Comparison of ENCODE assay signal across 1 cellular context in genomic region chr10:22333167-22333566, GRCh38.
TF ChIP-seq lines count a peak whose summit lies in the region.

No MANE protein-coding gene starts in this region.

TF ChIP-seq in K562, 482 proteins besides CTCF, POLR2A, EP300 and RAD21:
- TF ChIP-seq POLR2G (IDR thresholded peaks at IDR 0.05; ENCODE audit: low read depth, low read length) (no peak), NFXL1 (CRISPR knock-in tag; IDR thresholded peaks at IDR 0.05) (no peak), ILK (tag; IDR thresholded peaks at IDR 0.05; ENCODE audit: borderline replicate concordance, low read depth) (no peak), MTA1 (IDR thresholded peaks at IDR 0.05; ENCODE audit: borderline replicate concordance) (no peak), NFE2L1 (tag; IDR thresholded peaks at IDR 0.05; ENCODE audit: borderline replicate concordance, low read depth) (no peak), ARHGAP35 (IDR thresholded peaks at IDR 0.05; ENCODE audit: partially characterized antibody) (no peak), STAT6 (CRISPR knock-in tag; IDR thresholded peaks at IDR 0.05) (no peak), ZNF764 (CRISPR knock-in tag; IDR thresholded peaks at IDR 0.05; ENCODE audit: low read depth) (no peak), ZFP1 (CRISPR knock-in tag; IDR thresholded peaks at IDR 0.05) (no peak), RREB1 (CRISPR knock-in tag; IDR thresholded peaks at IDR 0.05) (no peak), HCFC1 (IDR thresholded peaks at IDR 0.05; ENCODE audit: low read depth, low read length) (no peak), RFX5 (IDR thresholded peaks at IDR 0.05; ENCODE audit: low read depth, low read length) (no peak)
- TF ChIP-seq, protein P1, sequence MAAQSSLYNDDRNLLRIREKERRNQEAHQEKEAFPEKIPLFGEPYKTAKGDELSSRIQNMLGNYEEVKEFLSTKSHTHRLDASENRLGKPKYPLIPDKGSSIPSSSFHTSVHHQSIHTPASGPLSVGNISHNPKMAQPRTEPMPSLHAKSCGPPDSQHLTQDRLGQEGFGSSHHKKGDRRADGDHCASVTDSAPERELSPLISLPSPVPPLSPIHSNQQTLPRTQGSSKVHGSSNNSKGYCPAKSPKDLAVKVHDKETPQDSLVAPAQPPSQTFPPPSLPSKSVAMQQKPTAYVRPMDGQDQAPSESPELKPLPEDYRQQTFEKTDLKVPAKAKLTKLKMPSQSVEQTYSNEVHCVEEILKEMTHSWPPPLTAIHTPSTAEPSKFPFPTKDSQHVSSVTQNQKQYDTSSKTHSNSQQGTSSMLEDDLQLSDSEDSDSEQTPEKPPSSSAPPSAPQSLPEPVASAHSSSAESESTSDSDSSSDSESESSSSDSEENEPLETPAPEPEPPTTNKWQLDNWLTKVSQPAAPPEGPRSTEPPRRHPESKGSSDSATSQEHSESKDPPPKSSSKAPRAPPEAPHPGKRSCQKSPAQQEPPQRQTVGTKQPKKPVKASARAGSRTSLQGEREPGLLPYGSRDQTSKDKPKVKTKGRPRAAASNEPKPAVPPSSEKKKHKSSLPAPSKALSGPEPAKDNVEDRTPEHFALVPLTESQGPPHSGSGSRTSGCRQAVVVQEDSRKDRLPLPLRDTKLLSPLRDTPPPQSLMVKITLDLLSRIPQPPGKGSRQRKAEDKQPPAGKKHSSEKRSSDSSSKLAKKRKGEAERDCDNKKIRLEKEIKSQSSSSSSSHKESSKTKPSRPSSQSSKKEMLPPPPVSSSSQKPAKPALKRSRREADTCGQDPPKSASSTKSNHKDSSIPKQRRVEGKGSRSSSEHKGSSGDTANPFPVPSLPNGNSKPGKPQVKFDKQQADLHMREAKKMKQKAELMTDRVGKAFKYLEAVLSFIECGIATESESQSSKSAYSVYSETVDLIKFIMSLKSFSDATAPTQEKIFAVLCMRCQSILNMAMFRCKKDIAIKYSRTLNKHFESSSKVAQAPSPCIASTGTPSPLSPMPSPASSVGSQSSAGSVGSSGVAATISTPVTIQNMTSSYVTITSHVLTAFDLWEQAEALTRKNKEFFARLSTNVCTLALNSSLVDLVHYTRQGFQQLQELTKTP (IDR thresholded peaks at IDR 0.05; ENCODE audit: low read depth in 1 of 2, partially characterized antibody in 2 of 2), result no peak
- TF ChIP-seq, protein P2, sequence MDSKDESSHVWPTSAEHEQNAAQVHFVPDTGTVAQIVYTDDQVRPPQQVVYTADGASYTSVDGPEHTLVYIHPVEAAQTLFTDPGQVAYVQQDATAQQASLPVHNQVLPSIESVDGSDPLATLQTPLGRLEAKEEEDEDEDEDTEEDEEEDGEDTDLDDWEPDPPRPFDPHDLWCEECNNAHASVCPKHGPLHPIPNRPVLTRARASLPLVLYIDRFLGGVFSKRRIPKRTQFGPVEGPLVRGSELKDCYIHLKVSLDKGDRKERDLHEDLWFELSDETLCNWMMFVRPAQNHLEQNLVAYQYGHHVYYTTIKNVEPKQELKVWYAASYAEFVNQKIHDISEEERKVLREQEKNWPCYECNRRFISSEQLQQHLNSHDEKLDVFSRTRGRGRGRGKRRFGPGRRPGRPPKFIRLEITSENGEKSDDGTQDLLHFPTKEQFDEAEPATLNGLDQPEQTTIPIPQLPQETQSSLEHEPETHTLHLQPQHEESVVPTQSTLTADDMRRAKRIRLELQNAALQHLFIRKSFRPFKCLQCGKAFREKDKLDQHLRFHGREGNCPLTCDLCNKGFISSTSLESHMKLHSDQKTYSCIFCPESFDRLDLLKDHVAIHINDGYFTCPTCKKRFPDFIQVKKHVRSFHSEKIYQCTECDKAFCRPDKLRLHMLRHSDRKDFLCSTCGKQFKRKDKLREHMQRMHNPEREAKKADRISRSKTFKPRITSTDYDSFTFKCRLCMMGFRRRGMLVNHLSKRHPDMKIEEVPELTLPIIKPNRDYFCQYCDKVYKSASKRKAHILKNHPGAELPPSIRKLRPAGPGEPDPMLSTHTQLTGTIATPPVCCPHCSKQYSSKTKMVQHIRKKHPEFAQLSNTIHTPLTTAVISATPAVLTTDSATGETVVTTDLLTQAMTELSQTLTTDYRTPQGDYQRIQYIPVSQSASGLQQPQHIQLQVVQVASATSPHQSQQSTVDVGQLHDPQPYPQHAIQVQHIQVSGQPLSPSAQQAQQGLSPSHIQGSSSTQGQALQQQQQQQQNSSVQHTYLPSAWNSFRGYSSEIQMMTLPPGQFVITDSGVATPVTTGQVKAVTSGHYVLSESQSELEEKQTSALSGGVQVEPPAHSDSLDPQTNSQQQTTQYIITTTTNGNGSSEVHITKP (IDR thresholded peaks at IDR 0.05; ENCODE audit: partially characterized antibody), result no peak
